ENCODE assay signal across 1 cellular context in genomic region chr11:30322826-30323710, GRCh38.
TF ChIP-seq lines count a peak whose summit lies in the region.

Gene ARL14EP, plus strand, starts transcription at chr11:30323104. Its CDS starts 7,845 bp downstream, at chr11:30330949.

TF ChIP-seq in K562, 482 proteins besides CTCF, POLR2A, EP300 and RAD21 (continued from another document and continues in another):
- TF ChIP-seq, protein P1, sequence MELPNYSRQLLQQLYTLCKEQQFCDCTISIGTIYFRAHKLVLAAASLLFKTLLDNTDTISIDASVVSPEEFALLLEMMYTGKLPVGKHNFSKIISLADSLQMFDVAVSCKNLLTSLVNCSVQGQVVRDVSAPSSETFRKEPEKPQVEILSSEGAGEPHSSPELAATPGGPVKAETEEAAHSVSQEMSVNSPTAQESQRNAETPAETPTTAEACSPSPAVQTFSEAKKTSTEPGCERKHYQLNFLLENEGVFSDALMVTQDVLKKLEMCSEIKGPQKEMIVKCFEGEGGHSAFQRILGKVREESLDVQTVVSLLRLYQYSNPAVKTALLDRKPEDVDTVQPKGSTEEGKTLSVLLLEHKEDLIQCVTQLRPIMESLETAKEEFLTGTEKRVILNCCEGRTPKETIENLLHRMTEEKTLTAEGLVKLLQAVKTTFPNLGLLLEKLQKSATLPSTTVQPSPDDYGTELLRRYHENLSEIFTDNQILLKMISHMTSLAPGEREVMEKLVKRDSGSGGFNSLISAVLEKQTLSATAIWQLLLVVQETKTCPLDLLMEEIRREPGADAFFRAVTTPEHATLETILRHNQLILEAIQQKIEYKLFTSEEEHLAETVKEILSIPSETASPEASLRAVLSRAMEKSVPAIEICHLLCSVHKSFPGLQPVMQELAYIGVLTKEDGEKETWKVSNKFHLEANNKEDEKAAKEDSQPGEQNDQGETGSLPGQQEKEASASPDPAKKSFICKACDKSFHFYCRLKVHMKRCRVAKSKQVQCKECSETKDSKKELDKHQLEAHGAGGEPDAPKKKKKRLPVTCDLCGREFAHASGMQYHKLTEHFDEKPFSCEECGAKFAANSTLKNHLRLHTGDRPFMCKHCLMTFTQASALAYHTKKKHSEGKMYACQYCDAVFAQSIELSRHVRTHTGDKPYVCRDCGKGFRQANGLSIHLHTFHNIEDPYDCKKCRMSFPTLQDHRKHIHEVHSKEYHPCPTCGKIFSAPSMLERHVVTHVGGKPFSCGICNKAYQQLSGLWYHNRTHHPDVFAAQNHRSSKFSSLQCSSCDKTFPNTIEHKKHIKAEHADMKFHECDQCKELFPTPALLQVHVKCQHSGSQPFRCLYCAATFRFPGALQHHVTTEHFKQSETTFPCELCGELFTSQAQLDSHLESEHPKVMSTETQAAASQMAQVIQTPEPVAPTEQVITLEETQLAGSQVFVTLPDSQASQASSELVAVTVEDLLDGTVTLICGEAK (IDR thresholded peaks at IDR 0.05), result peak; percentile 92
- TF ChIP-seq, protein P1 (CRISPR knock-in tag; IDR thresholded peaks at IDR 0.05), result no peak
- TF ChIP-seq KAT7 (CRISPR knock-in tag; IDR thresholded peaks at IDR 0.05; ENCODE audit: borderline replicate concordance), result peak; percentile 51; the same call in 1 of the 2 replicates
- TF ChIP-seq, protein P2, sequence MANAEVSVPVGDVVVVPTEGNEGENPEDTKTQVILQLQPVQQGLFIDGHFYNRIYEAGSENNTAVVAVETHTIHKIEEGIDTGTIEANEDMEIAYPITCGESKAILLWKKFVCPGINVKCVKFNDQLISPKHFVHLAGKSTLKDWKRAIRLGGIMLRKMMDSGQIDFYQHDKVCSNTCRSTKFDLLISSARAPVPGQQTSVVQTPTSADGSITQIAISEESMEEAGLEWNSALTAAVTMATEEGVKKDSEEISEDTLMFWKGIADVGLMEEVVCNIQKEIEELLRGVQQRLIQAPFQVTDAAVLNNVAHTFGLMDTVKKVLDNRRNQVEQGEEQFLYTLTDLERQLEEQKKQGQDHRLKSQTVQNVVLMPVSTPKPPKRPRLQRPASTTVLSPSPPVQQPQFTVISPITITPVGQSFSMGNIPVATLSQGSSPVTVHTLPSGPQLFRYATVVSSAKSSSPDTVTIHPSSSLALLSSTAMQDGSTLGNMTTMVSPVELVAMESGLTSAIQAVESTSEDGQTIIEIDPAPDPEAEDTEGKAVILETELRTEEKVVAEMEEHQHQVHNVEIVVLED (CRISPR knock-in tag; IDR thresholded peaks at IDR 0.05), result peak; percentile 91
- peak; percentile 69; the same call in 1 of the 2 replicates for TF ChIP-seq ESRRA (IDR thresholded peaks at IDR 0.05; ENCODE audit: borderline replicate concordance, low read depth)
- TF ChIP-seq PPARD (CRISPR knock-in tag; IDR thresholded peaks at IDR 0.05), result no peak
- TF ChIP-seq, protein P3, sequence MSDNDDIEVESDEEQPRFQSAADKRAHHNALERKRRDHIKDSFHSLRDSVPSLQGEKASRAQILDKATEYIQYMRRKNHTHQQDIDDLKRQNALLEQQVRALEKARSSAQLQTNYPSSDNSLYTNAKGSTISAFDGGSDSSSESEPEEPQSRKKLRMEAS (CRISPR knock-in tag; IDR thresholded peaks at IDR 0.05), result peak; percentile 99
- TF ChIP-seq ZNF766 (CRISPR knock-in tag; conservative IDR thresholded peaks at IDR 0.05), result 0 out of 2 replicates have a peak, but pooled peaks have one; percentile 34
- peak; percentile 87 for TF ChIP-seq CEBPG (CRISPR knock-in tag; IDR thresholded peaks at IDR 0.05)
- no peak for TF ChIP-seq CEBPG (tag; conservative IDR thresholded peaks at IDR 0.05 in 1 of 2, IDR thresholded peaks at IDR 0.05 in 1 of 2)
- TF ChIP-seq CREM (IDR thresholded peaks at IDR 0.05; ENCODE audit: low read depth), result peak; percentile 87
- TF ChIP-seq KLF13 (tag; IDR thresholded peaks at IDR 0.05; ENCODE audit: borderline replicate concordance, low read depth), result 0 out of 2 replicates have a peak, but pooled peaks have one; percentile 13
- TF ChIP-seq, protein P4, sequence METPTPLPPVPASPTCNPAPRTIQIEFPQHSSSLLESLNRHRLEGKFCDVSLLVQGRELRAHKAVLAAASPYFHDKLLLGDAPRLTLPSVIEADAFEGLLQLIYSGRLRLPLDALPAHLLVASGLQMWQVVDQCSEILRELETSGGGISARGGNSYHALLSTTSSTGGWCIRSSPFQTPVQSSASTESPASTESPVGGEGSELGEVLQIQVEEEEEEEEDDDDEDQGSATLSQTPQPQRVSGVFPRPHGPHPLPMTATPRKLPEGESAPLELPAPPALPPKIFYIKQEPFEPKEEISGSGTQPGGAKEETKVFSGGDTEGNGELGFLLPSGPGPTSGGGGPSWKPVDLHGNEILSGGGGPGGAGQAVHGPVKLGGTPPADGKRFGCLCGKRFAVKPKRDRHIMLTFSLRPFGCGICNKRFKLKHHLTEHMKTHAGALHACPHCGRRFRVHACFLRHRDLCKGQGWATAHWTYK (CRISPR knock-in tag; IDR thresholded peaks at IDR 0.05), result peak; percentile 34; the same call in 1 of the 2 replicates
- no peak for TF ChIP-seq COPS2 (conservative IDR thresholded peaks at IDR 0.05)
- TF ChIP-seq PCBP1 (IDR thresholded peaks at IDR 0.05; ENCODE audit: low read depth, low read length, poor library complexity, severe bottlenecking), result peak; percentile 52
- no peak for TF ChIP-seq ZNF280A (IDR thresholded peaks at IDR 0.05; ENCODE audit: low read depth, partially characterized antibody)
- no peak for TF ChIP-seq ETS2 (tag; IDR thresholded peaks at IDR 0.05; ENCODE audit: borderline replicate concordance, poor library complexity, severe bottlenecking)
- TF ChIP-seq ETV5 (CRISPR knock-in tag; IDR thresholded peaks at IDR 0.05; ENCODE audit: low read depth), result peak; percentile 82
- peak; percentile 90 for TF ChIP-seq PHF20 (IDR thresholded peaks at IDR 0.05; ENCODE audit: partially characterized antibody)
- TF ChIP-seq ZBTB17 (CRISPR knock-in tag; IDR thresholded peaks at IDR 0.05), result 0 out of 2 replicates have a peak, but pooled peaks have one; percentile 54
- TF ChIP-seq ZSCAN32 (CRISPR knock-in tag; IDR thresholded peaks at IDR 0.05), result no peak
- TF ChIP-seq SOX6 (IDR thresholded peaks at IDR 0.05), result peak; percentile 52; the same call in 1 of the 2 replicates
- TF ChIP-seq ZNF436 (CRISPR knock-in tag; IDR thresholded peaks at IDR 0.05), result no peak
- no peak for TF ChIP-seq CREBBP (IDR thresholded peaks at IDR 0.05; ENCODE audit: low read depth, low read length)
- TF ChIP-seq ID3 (CRISPR knock-in tag; IDR thresholded peaks at IDR 0.05), result no peak
- 0 out of 2 replicates have a peak, but pooled peaks have one; percentile 18 for TF ChIP-seq ID3 (tag; IDR thresholded peaks at IDR 0.05)
- TF ChIP-seq MAZ (CRISPR knock-in tag; conservative IDR thresholded peaks at IDR 0.05 in 1 of 2, IDR thresholded peaks at IDR 0.05 in 1 of 2), result peak; percentile 67 to 75
- peak; percentile 65; the same call in 1 of the 2 replicates for TF ChIP-seq ARID4B (CRISPR knock-in tag; IDR thresholded peaks at IDR 0.05)
- peak; percentile 70; the same call in 1 of the 2 replicates for TF ChIP-seq ATF7 (IDR thresholded peaks at IDR 0.05)
- TF ChIP-seq, protein P5, sequence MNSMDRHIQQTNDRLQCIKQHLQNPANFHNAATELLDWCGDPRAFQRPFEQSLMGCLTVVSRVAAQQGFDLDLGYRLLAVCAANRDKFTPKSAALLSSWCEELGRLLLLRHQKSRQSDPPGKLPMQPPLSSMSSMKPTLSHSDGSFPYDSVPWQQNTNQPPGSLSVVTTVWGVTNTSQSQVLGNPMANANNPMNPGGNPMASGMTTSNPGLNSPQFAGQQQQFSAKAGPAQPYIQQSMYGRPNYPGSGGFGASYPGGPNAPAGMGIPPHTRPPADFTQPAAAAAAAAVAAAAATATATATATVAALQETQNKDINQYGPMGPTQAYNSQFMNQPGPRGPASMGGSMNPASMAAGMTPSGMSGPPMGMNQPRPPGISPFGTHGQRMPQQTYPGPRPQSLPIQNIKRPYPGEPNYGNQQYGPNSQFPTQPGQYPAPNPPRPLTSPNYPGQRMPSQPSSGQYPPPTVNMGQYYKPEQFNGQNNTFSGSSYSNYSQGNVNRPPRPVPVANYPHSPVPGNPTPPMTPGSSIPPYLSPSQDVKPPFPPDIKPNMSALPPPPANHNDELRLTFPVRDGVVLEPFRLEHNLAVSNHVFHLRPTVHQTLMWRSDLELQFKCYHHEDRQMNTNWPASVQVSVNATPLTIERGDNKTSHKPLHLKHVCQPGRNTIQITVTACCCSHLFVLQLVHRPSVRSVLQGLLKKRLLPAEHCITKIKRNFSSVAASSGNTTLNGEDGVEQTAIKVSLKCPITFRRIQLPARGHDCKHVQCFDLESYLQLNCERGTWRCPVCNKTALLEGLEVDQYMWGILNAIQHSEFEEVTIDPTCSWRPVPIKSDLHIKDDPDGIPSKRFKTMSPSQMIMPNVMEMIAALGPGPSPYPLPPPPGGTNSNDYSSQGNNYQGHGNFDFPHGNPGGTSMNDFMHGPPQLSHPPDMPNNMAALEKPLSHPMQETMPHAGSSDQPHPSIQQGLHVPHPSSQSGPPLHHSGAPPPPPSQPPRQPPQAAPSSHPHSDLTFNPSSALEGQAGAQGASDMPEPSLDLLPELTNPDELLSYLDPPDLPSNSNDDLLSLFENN (IDR thresholded peaks at IDR 0.05; ENCODE audit: low read depth in 2 of 2, low read length in 2 of 2), result no peak
- TF ChIP-seq MAFF (IDR thresholded peaks at IDR 0.05; ENCODE audit: low read length), result no peak
- TF ChIP-seq CTBP1 (IDR thresholded peaks at IDR 0.05; ENCODE audit: borderline replicate concordance), result peak; percentile 69
- peak; percentile 90 for TF ChIP-seq RBBP5 (IDR thresholded peaks at IDR 0.05; ENCODE audit: borderline replicate concordance, insufficient read depth, low read length, poor library complexity, severe bottlenecking)
- peak; percentile 81 for TF ChIP-seq C11orf30 (IDR thresholded peaks at IDR 0.05; ENCODE audit: low read depth)
